ENCODE assay signal across 2 cellular contexts in the genomic region with DNA sequence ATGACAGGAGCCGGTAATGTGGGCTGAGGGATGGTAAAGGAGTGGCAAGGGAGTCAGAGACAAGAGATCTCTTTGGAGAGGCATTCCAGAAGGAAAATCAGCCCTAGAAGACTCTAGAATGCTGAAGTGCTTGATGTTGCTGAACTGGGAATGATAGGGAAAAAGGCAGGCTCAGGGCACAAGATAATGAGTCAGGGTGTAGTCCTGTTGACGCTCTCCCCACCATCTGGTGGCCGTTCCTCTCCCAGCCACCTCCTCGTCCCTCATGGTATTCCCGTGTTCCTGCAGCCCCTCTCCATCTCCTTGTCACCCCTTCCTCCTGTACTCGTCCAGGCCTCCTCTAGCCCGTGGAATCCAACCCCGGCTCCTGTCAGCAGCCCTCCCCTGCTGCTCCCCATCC.
TF ChIP-seq lines count a peak whose summit lies in the region.

No MANE protein-coding gene starts in this region.

TF ChIP-seq in SK-N-SH, 30 proteins besides CTCF, POLR2A, EP300 and RAD21 (continued from another document):
- no peak for TF ChIP-seq MEF2A (IDR thresholded peaks at IDR 0.05; ENCODE audit: borderline replicate concordance, low read depth)
- no peak for TF ChIP-seq GABPA (IDR thresholded peaks at IDR 0.05; ENCODE audit: low read depth)
- TF ChIP-seq PBX3 (IDR thresholded peaks at IDR 0.05) = no peak
- no peak for TF ChIP-seq CHD2 (IDR thresholded peaks at IDR 0.05; ENCODE audit: low read length, partially characterized antibody)
TF ChIP-seq in SK-N-SH: peak in this region for 0.

TF ChIP-seq in SK-N-SH treated with all-trans-retinoic acid at 6 μM for 48 hours, 23 proteins besides CTCF, POLR2A, EP300 and RAD21:
- TF ChIP-seq POU6F1 (CRISPR knock-in tag; IDR thresholded peaks at IDR 0.05; ENCODE audit: borderline replicate concordance, low read depth) (no peak), OSR1 (CRISPR knock-in tag; IDR thresholded peaks at IDR 0.05) (no peak), TCF4 (CRISPR knock-in tag; IDR thresholded peaks at IDR 0.05; ENCODE audit: borderline replicate concordance) (no peak), ZNF565 (CRISPR knock-in tag; conservative IDR thresholded peaks at IDR 0.05; ENCODE audit: low read depth) (no peak), TSHZ2 (CRISPR knock-in tag; IDR thresholded peaks at IDR 0.05) (no peak), TOX (CRISPR knock-in tag; IDR thresholded peaks at IDR 0.05; ENCODE audit: borderline replicate concordance) (no peak), RARB (CRISPR knock-in tag; IDR thresholded peaks at IDR 0.05) (no peak)
